Comparison of ENCODE assay signal across 9 cellular contexts in genomic region chr3:97719156-97719821, GRCh38. TPM values are rescaled to one million over a fixed set of nuclear protein-coding genes. Genes with fewer than 3 reads are reported as not detected.
A peak's percentile ranks its signal among the peaks of the same experiment; 100 is the strongest.
DNase-seq lines count a peak whose midpoint lies in the region; ATAC-seq lines count a peak whose summit lies in the region.
"Had no signal": no experiment of that assay in that cellular context is flagged by ENCODE, and none has a peak within 500 bp of the region (broad histone marks: within the 10 kb centered on the region; RNA-seq: fewer than 3 reads in every experiment).

No MANE protein-coding gene starts in this region.

- POLR2A ChIA-PET in CD4-positive, alpha-beta memory T cell (lab: Charles Lee; ENCODE audit: partially characterized antibody) = no interaction called here
- POLR2A ChIA-PET in activated CD4-positive, alpha-beta T cell treated with anti-CD3 and anti-CD28 coated beads, Interleukin-2, amount 10 ng/mL, durations not matched to agents 7 days and 5 days (lab: Charles Lee) = no interaction called here

- peak; percentile 89 for ATAC-seq in GM19395 (IDR thresholded peaks at IDR 0.05; ENCODE audit: unreplicated experiment)
- ATAC-seq in HG03457 (IDR thresholded peaks at IDR 0.05; ENCODE audit: unreplicated experiment) = peak; percentile 91

- no peaks in the 10 kb centered on the region for H3K36me3 Mint-ChIP-seq in CD4-positive, alpha-beta memory T cell
- no peaks in the 10 kb centered on the region for H3K36me3 Mint-ChIP-seq in activated CD4-positive, alpha-beta T cell treated with anti-CD3 and anti-CD28 coated beads, Interleukin-2, amount 10 ng/mL, durations not matched to agents 7 days and 5 days (ENCODE audit: low read depth)

- H3K27me3 Mint-ChIP-seq in CD4-positive, alpha-beta memory T cell = peaks cover 1 to 7% of the 10 kb centered on the region in 2 donors
- H3K27me3 Mint-ChIP-seq in activated CD4-positive, alpha-beta T cell treated with anti-CD3 and anti-CD28 coated beads, Interleukin-2, amount 10 ng/mL, durations not matched to agents 7 days and 5 days = no peaks in the 10 kb centered on the region

- DNase-seq in CD4-positive, alpha-beta memory T cell = peak; percentile 49 to 61 (median 52)
- peak; percentile 36 to 83 for DNase-seq in NCI-H526 (lab: John Stamatoyannopoulos, UW)
- peak; percentile 70 for DNase-seq in activated CD4-positive, alpha-beta T cell treated with anti-CD3 and anti-CD28 coated beads, Interleukin-2, amount 10 ng/mL, durations not matched to agents 7 days and 5 days
- peak; percentile 74 for DNase-seq in dedifferentiated amniotic fluid mesenchymal stem cell (ENCODE audit: extremely low spot score)
- peak; percentile 68 to 76 for DNase-seq in lung microvascular endothelial cell (ENCODE audit: low read depth in 2 of 2)
- peak; percentile 23 for DNase-seq in stimulated activated CD8-positive, alpha-beta memory T cell treated with anti-CD3 and anti-CD28 coated beads, Interleukin-15, amount 100 ng/mL, for 1 hour (ENCODE audit: low read depth)

- intact Hi-C loops in CD4-positive, alpha-beta memory T cell (cut with micrococcal nuclease) = loop anchor here (2.0 kb wide), 1 partner anchor 304 kb away; no protein-coding TSS in a partner anchor

- peak overlapping the region in 4 of 8 donors; percentile 8 to 70 (median 34) for H3K4me3 Mint-ChIP-seq in CD4-positive, alpha-beta memory T cell
- no peak overlapping the region for H3K4me3 Mint-ChIP-seq in activated CD4-positive, alpha-beta T cell treated with anti-CD3 and anti-CD28 coated beads, Interleukin-2, amount 10 ng/mL, durations not matched to agents 7 days and 5 days
- H3K4me3 Mint-ChIP-seq: T-helper 1 cell treated with Interleukin-12 subunit alpha and Interleukin-12 subunit beta and Interleukin-4 antibody, amounts not matched to agents 30 μg/mL and 1 μg/mL, for 36 hours had no signal

- H3K27ac Mint-ChIP-seq in CD4-positive, alpha-beta memory T cell = no peak overlapping the region
- H3K27ac Mint-ChIP-seq in activated CD4-positive, alpha-beta T cell treated with anti-CD3 and anti-CD28 coated beads, Interleukin-2, amount 10 ng/mL, durations not matched to agents 7 days and 5 days = no peak overlapping the region
- H3K27ac Mint-ChIP-seq: T-helper 1 cell treated with Interleukin-12 subunit alpha and Interleukin-12 subunit beta and Interleukin-4 antibody, amounts not matched to agents 30 μg/mL and 1 μg/mL, for 36 hours had no signal

- no peaks in the 10 kb centered on the region for H3K9me3 ChIP-seq in CD4-positive, alpha-beta memory T cell (ENCODE audit: control insufficient read depth in 1 of 2, low read length in 2 of 2)

- CTCF ChIA-PET in CD4-positive, alpha-beta memory T cell (lab: Charles Lee; ENCODE audit: partially characterized antibody) = interaction anchor here (0.8 to 3.3 kb wide), 20 partner anchors 9 to 550 kb away, joined by 3 to 22 read pairs (median 4); partner anchors contain the start of gene ARL6
- CTCF ChIA-PET in activated CD4-positive, alpha-beta T cell treated with anti-CD3 and anti-CD28 coated beads, Interleukin-2, amount 10 ng/mL, durations not matched to agents 7 days and 5 days (lab: Charles Lee) = interaction anchor here (0.6 kb wide), 1 partner anchor 857 kb away, joined by 3 read pairs; no protein-coding TSS in a partner anchor

- no peaks in the 10 kb centered on the region for H3K4me1 ChIP-seq in CD4-positive, alpha-beta memory T cell (ENCODE audit: insufficient read depth, low read length)

- H3K27me3 ChIP-seq in CD4-positive, alpha-beta memory T cell (ENCODE audit: insufficient read depth, low read length) = no peaks in the 10 kb centered on the region

- H3K36me3 ChIP-seq in CD4-positive, alpha-beta memory T cell (ENCODE audit: insufficient read depth, low read length) = no peaks in the 10 kb centered on the region

- H3K27ac ChIP-seq in CD4-positive, alpha-beta memory T cell (ENCODE audit: low read depth, low read length) = no peak overlapping the region

- H3K4me3 ChIP-seq in CD4-positive, alpha-beta memory T cell (ENCODE audit: low read length in 2 of 2) = no peak overlapping the region

- no peaks in the 10 kb centered on the region for H3K4me1 Mint-ChIP-seq in CD4-positive, alpha-beta memory T cell
- H3K4me1 Mint-ChIP-seq in activated CD4-positive, alpha-beta T cell treated with anti-CD3 and anti-CD28 coated beads, Interleukin-2, amount 10 ng/mL, durations not matched to agents 7 days and 5 days = no peaks in the 10 kb centered on the region

- H3K9me3 Mint-ChIP-seq in CD4-positive, alpha-beta memory T cell = no peaks in the 10 kb centered on the region
- no peaks in the 10 kb centered on the region for H3K9me3 Mint-ChIP-seq in activated CD4-positive, alpha-beta T cell treated with anti-CD3 and anti-CD28 coated beads, Interleukin-2, amount 10 ng/mL, durations not matched to agents 7 days and 5 days
- H3K9me3 Mint-ChIP-seq: T-helper 1 cell treated with Interleukin-12 subunit alpha and Interleukin-12 subunit beta and Interleukin-4 antibody, amounts not matched to agents 30 μg/mL and 1 μg/mL, for 36 hours had no signal

RNA-seq across cellular contexts. Expression of gene ARL6, which starts 45.3 kb away (rescaled TPM):
- total RNA-seq in CD4-positive, alpha-beta memory T cell = 1 to 10 TPM; 3.7 to 6.4 TPM
- 1 to 10 TPM; 3.8 to 4.9 TPM for polyA plus RNA-seq in CD4-positive, alpha-beta memory T cell
- total RNA-seq in activated CD4-positive, alpha-beta T cell treated with anti-CD3 and anti-CD28 coated beads, Interleukin-2, amount 10 ng/mL, durations not matched to agents 7 days and 5 days = 1 to 10 TPM; 3.7 to 4.1 TPM
- 3.1 and 4.6 TPM in 2 replicates for total RNA-seq in lung microvascular endothelial cell

Comparison
In these comparisons a context has a peak if more than half of its experiments do, and no peak if none do; other contexts are left out.
1. DNase-seq: peak in every context shown above with its lines; median percentile 74 in dedifferentiated amniotic fluid mesenchymal stem cell; 72 in lung microvascular endothelial cell; 70 in activated CD4-positive, alpha-beta T cell treated with anti-CD3 and anti-CD28 coated beads, Interleukin-2, amount 10 ng/mL, durations not matched to agents 7 days and 5 days; 60 in NCI-H526; 52 in CD4-positive, alpha-beta memory T cell; 23 in stimulated activated CD8-positive, alpha-beta memory T cell treated with anti-CD3 and anti-CD28 coated beads, Interleukin-15, amount 100 ng/mL, for 1 hour.